Comparison of ENCODE assay signal across 17 cellular contexts in genomic region chr10:15483215-15483970, GRCh38.
DNase-seq lines count a peak whose midpoint lies in the region; TF ChIP-seq lines count a peak whose summit lies in the region.
"Had no signal": no experiment of that assay in that cellular context is flagged by ENCODE, and none has a peak within 500 bp of the region (broad histone marks: within the 10 kb centered on the region; RNA-seq: fewer than 3 reads in every experiment).

No MANE protein-coding gene starts in this region.

- peak overlapping the region in 1 of 3 experiments; percentile 15 for H3K4me3 Mint-ChIP-seq in nephron
- peak overlapping the region; percentile 2 for H3K4me3 Mint-ChIP-seq in type B pancreatic cell
- H3K4me3 Mint-ChIP-seq: H9 had no signal

- intact Hi-C loops in ascending aorta (cut with DNase I), result loop anchor here (2.0 kb wide), 1 partner anchor 45 kb away; no protein-coding TSS in a partner anchor

- H3K36me3 Mint-ChIP-seq in nephron (ENCODE audit: low read depth), result no peaks in the 10 kb centered on the region
- H3K36me3 Mint-ChIP-seq in type B pancreatic cell, result no peaks in the 10 kb centered on the region

- POLR2A ChIA-PET in HEK293 (lab: Yijun Ruan, JAX), result no interaction called here

- H3K27me3 Mint-ChIP-seq in nephron (ENCODE audit: low read depth), result peaks cover 6% of the 10 kb centered on the region
- H3K27me3 Mint-ChIP-seq in type B pancreatic cell, result no peaks in the 10 kb centered on the region

- H3K4me1 ChIP-seq in HEK293 (ENCODE audit: control insufficient read depth, insufficient read depth, low read length), result peaks cover 17% of the 10 kb centered on the region
- H3K4me1 ChIP-seq in ascending aorta, result peaks cover 15 to 58% of the 10 kb centered on the region in 2 donors

- peaks cover 39% of the 10 kb centered on the region for H3K4me1 Mint-ChIP-seq in nephron
- H3K4me1 Mint-ChIP-seq in type B pancreatic cell (ENCODE audit: unreplicated experiment), result peaks cover 37% of the 10 kb centered on the region

- H3K36me3 ChIP-seq in HEK293 (ENCODE audit: control insufficient read depth in 2 of 2, insufficient read depth in 1 of 2, low read length in 2 of 2) (no peaks in the 10 kb centered on the region), ascending aorta (no peaks in the 10 kb centered on the region)
- H3K36me3 ChIP-seq: SJSA1 had no signal

- H3K27me3 ChIP-seq in ascending aorta, result no peaks in the 10 kb centered on the region
- H3K27me3 ChIP-seq: SJSA1 had no signal

- H3K4me3 ChIP-seq in HEK293 (ENCODE audit: low read depth, low read length) (no peak overlapping the region), ascending aorta (no peak overlapping the region)
- H3K4me3 ChIP-seq: PC-9, SJSA1 had no signal

- H3K27ac Mint-ChIP-seq in nephron, result peak overlapping the region; percentile 65 to 84 (median 72)
- H3K27ac Mint-ChIP-seq in type B pancreatic cell, result peak overlapping the region; percentile 2
- H3K27ac Mint-ChIP-seq: H9 had no signal

- H3K27ac ChIP-seq in HEK293 (ENCODE audit: extremely low read depth, low read depth, low read length), result no peak overlapping the region
- peak overlapping the region; percentile 85 to 91 for H3K27ac ChIP-seq in ascending aorta
- H3K27ac ChIP-seq: PC-9, SJSA1 had no signal

- CTCF ChIA-PET in HEK293 (lab: Yijun Ruan, JAX), result interaction anchor here (0.9 kb wide), 1 partner anchor 44 kb away, joined by 3 read pairs; no protein-coding TSS in a partner anchor

- no peaks in the 10 kb centered on the region for H3K9me3 Mint-ChIP-seq in nephron
- no peaks in the 10 kb centered on the region for H3K9me3 Mint-ChIP-seq in type B pancreatic cell
- H3K9me3 Mint-ChIP-seq: H9 had no signal

- no peak for DNase-seq in ascending aorta (ENCODE audit: low spot score in 2 of 2)
- DNase-seq in type B pancreatic cell (ENCODE audit: extremely low spot score, unreplicated experiment), result no peak
- DNase-seq in mucosa of gallbladder (ENCODE audit: low spot score), result no peak
- no peak for DNase-seq in foreskin melanocyte
- DNase-seq in H4 (ENCODE audit: low spot score), result no peak
- DNase-seq: Caco-2, H9, IMR-90, NCI-H1417 treated with DMSO at 0.1 percent for 48 hours, NCI-H1930, NCI-H2171, NCI-H446, NCI-H748 treated with DMSO at 0.1 percent for 48 hours, PC-9 had no signal

- TF ChIP-seq CTCF in HEK293 (tag by site-specific recombination; IDR thresholded peaks at IDR 0.05) (no peak), ascending aorta (IDR thresholded peaks at IDR 0.05) (no peak), nephron (IDR thresholded peaks at IDR 0.05; ENCODE audit: unreplicated experiment in 3 of 3) (no peak), type B pancreatic cell (conservative IDR thresholded peaks at IDR 0.05) (no peak)

- H3K9me3 ChIP-seq in HEK293 (ENCODE audit: control insufficient read depth, insufficient read depth, low read depth, low read length) (no peaks in the 10 kb centered on the region), ascending aorta (no peaks in the 10 kb centered on the region)
- H3K9me3 ChIP-seq: Caco-2, SJSA1 had no signal

TF ChIP-seq in HEK293, 187 proteins besides CTCF, POLR2A, EP300 and RAD21:
- TF ChIP-seq ZSCAN4 (tag by site-specific recombination; IDR thresholded peaks at IDR 0.05) (peak; percentile 55), ZNF311 (tag by site-specific recombination; IDR thresholded peaks at IDR 0.05; ENCODE audit: borderline replicate concordance) (no peak)
